In the genomic region with DNA sequence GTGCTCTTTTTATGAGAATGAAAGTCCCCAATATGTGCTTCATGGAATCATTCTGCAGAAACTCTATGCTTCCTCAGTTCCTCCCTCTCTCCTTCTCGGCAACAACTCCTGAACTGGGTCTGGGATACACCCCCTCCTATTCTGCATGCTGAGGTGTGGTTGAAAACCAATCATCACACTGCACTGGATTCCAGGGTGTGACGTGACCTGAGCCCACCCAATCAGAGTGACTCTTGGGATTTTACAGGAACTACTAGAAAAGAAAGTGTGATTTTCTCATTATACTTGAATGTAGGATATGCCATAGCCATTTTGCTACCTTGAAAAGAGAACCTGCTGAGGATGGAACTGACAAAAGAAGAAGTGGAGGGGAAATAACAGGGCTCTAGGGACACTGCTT, we compare ENCODE assay signal across 13 cellular contexts. TPM values are rescaled to one million over a fixed set of nuclear protein-coding genes. Genes with fewer than 3 reads are reported as not detected.
DNase-seq lines count a peak whose midpoint lies in the region; ATAC-seq and TF ChIP-seq lines count a peak whose summit lies in the region.
"Had no signal": no experiment of that assay in that cellular context is flagged by ENCODE, and none has a peak within 500 bp of the region (broad histone marks: within the 10 kb centered on the region; RNA-seq: fewer than 3 reads in every experiment).

No MANE protein-coding gene starts in this region.

- WGBS in HUES64: 51% methylated on average over 2 of the region's 2 CpGs
- 50 to 74% (median 54%) methylated on average over 2 of the region's 2 CpGs for WGBS in psoas muscle, 3 donors

- H3K9me3 ChIP-seq in HUES64 (ENCODE audit: insufficient read depth, low read depth, low read length) (no peaks in the 10 kb centered on the region), fibroblast of lung (ENCODE audit: control insufficient read depth, insufficient read depth, low read depth, low read length) (no peaks in the 10 kb centered on the region), psoas muscle (no peaks in the 10 kb centered on the region)
- H3K9me3 ChIP-seq: upper lobe of left lung had no signal

- H3K79me2 ChIP-seq in fibroblast of lung (ENCODE audit: control insufficient read depth, insufficient read depth, low read length): peaks cover 37% of the 10 kb centered on the region

- H3K27me3 ChIP-seq in HUES64 (ENCODE audit: insufficient read depth, low read length): no peaks in the 10 kb centered on the region
- H3K27me3 ChIP-seq in fibroblast of lung (ENCODE audit: control insufficient read depth, insufficient read depth, low read length): no peaks in the 10 kb centered on the region
- H3K27me3 ChIP-seq in psoas muscle (ENCODE audit: insufficient read depth in 3 of 3, low read length in 2 of 3): no peaks in the 10 kb centered on the region
- H3K27me3 ChIP-seq: upper lobe of left lung had no signal

- intact Hi-C loops in psoas muscle (cut with DNase I): loop anchor here (2.0 to 5.0 kb wide), 3 partner anchors 32 to 53 kb away; no protein-coding TSS in a partner anchor
- intact Hi-C loops in head of caudate nucleus (cut with DNase I): no loop called here

- H3K36me3 ChIP-seq in HUES64 (ENCODE audit: insufficient read depth, low read length): no peaks in the 10 kb centered on the region
- no peaks in the 10 kb centered on the region for H3K36me3 ChIP-seq in fibroblast of lung (ENCODE audit: control insufficient read depth, insufficient read depth, low read length)
- no peaks in the 10 kb centered on the region for H3K36me3 ChIP-seq in psoas muscle (ENCODE audit: insufficient read depth in 1 of 2, low read depth in 1 of 2)
- H3K36me3 ChIP-seq: upper lobe of left lung had no signal

- TF ChIP-seq CTCF in fibroblast of lung (conservative IDR thresholded peaks at IDR 0.05 in 1 of 2, IDR thresholded peaks at IDR 0.05 in 1 of 2; ENCODE audit: low read depth in 1 of 2, low read length in 2 of 2) (no peak), psoas muscle (IDR thresholded peaks at IDR 0.05) (no peak)

- H4K20me1 ChIP-seq in fibroblast of lung (ENCODE audit: control insufficient read depth, extremely low read depth, insufficient read depth, low read length): no peaks in the 10 kb centered on the region

- ATAC-seq in psoas muscle: no peak
- ATAC-seq in HG03139 (IDR thresholded peaks at IDR 0.05; ENCODE audit: unreplicated experiment): no peak
- no peak for ATAC-seq in HG03342 (IDR thresholded peaks at IDR 0.05; ENCODE audit: unreplicated experiment)

- H3K9ac ChIP-seq in HUES64 (ENCODE audit: low read depth, low read length) (no peak overlapping the region), fibroblast of lung (ENCODE audit: insufficient read depth, low read length) (no peak overlapping the region)

- peaks cover 56% of the 10 kb centered on the region for H3K4me1 ChIP-seq in HUES64 (ENCODE audit: insufficient read depth, low read length)
- H3K4me1 ChIP-seq in fibroblast of lung (ENCODE audit: control insufficient read depth, extremely low read depth, insufficient read depth, low read length): peaks cover 26% of the 10 kb centered on the region
- H3K4me1 ChIP-seq in psoas muscle: peaks cover 80% of the 10 kb centered on the region

- H3K27ac ChIP-seq in HUES64 (ENCODE audit: low read depth, low read length) (no peak overlapping the region), fibroblast of lung (ENCODE audit: insufficient read depth, low read length) (no peak overlapping the region), psoas muscle (peak overlapping the region; percentile 94)
- H3K27ac ChIP-seq: HL-60 had no signal

- H3K4me3 ChIP-seq in HUES64 (ENCODE audit: low read length) (peak overlapping the region; percentile 18), fibroblast of lung (replicated peaks in 1 of 4; ENCODE audit: control extremely low read depth in 1 of 4, insufficient read depth in 1 of 4, low read depth in 3 of 4, low read length in 4 of 4) (no peak overlapping the region), psoas muscle (peak overlapping the region; percentile 15)
- H3K4me3 ChIP-seq: upper lobe of left lung had no signal

- H3K4me2 ChIP-seq in fibroblast of lung (ENCODE audit: extremely low read depth, insufficient read depth, low read length): peak overlapping the region; percentile 16

- DNase-seq in NCI-H2171 treated with DMSO at 0.1 percent for 48 hours (lab: John Stamatoyannopoulos, UW): peak; percentile 84
- DNase-seq in NCI-H2171 (lab: John Stamatoyannopoulos, UW): no peak
- DNase-seq in fibroblast of lung (ENCODE audit: low read depth in 2 of 2): no peak
- DNase-seq in psoas muscle: no peak
- no peak for DNase-seq in head of caudate nucleus
- DNase-seq: activated CD8-positive, alpha-beta memory T cell treated with anti-CD3 and anti-CD28 coated beads, Interleukin-2, amount 50 U/mL, for 48 hours; effector CD4-positive, alpha-beta T cell; stimulated activated CD4-positive, alpha-beta T cell treated with anti-CD3 and anti-CD28 coated beads, Interleukin-12 subunit alpha, Interleukin-12 subunit beta, amount 100 ng/mL, for 4 hours had no signal

- H2AFZ ChIP-seq in fibroblast of lung (ENCODE audit: low read length): no peak overlapping the region

RNA-seq across cellular contexts. Expression of gene ACVR1, which starts 36.3 kb away (rescaled TPM):
- polyA plus RNA-seq in HUES64 (2013, experiment 1 of 2): 12.0 TPM
- polyA plus RNA-seq in HUES64 (2013, experiment 2 of 2): 10.9 TPM
- total RNA-seq in fibroblast of lung (30.8 and 42.9 TPM in 2 replicates), psoas muscle (10 to 100 TPM; 23.6 to 28.0 (median 25.4) TPM)
- polyA plus RNA-seq in fibroblast of lung (57.1 and 72.1 TPM in 2 replicates), psoas muscle (10 to 100 TPM in 2 of 3 donors, 1 to 10 TPM in 1; 9.5 to 24.1 (median 14.9) TPM)
- 40.3 and 51.3 TPM in 2 replicates for polyA plus RNA-seq in fibroblast of lung (2012)
- 151 and 156 TPM in 2 replicates for polyA minus RNA-seq in fibroblast of lung (ENCODE audit: low replicate concordance)

Comparison
In these comparisons a context has a peak if more than half of its experiments do, and no peak if none do; other contexts are left out.
1. H3K4me3 ChIP-seq: peak in HUES64 (single experiment) and psoas muscle (single experiment); none in fibroblast of lung (0 of 4).